2 cellular contexts compared by ENCODE assay signal in the genomic region with DNA sequence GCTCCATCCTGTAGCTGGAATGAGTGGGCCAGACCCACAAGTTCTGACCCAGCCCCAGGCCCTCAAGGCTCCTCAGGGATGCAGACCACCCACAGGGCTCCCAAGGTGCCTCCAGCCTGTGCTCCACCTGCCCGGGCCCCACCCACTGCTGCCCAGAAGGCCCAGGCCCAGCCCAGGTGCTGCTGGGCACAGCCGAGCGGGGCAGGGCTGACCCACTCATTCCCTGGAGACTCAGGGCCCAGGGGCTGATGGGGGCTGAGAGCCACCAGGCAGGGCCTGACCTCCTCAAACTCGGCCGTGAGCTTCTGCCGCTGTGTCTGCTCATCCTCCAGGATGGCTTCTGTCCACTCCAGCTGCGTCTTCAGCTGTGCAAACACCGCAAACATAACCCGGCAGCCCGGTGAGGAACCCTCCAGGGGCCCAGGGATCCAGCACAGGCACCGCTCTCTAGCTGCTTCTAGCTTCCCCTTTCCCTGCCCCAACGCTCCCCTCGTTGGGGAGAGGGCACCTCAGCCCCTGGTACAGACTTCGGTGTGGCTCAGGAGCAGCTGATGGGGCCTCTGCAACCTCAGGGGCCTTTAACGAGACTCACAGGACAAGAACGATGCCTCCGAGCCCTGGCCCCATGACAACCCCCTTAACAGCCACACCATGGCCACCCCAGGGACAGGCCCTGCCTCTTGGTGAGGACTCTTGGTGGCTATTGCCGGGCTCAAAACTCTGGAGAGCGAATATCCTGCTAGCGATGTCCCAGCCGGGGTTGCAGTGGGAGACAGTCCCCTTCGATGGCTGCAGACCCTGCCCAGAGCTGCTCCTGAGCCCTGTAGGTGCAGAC.
TF ChIP-seq lines count a peak whose summit lies in the region.

No MANE protein-coding gene starts in this region.

TF ChIP-seq in GM12878, 131 proteins besides CTCF, POLR2A, EP300 and RAD21:
- TF ChIP-seq HCFC1 (IDR thresholded peaks at IDR 0.05; ENCODE audit: low read length) (no peak), ZZZ3 (IDR thresholded peaks at IDR 0.05; ENCODE audit: control insufficient read depth, insufficient read length, low read depth) (no peak), LARP7 (IDR thresholded peaks at IDR 0.05) (no peak), RCOR1 (conservative IDR thresholded peaks at IDR 0.05; ENCODE audit: low read depth, low read length) (no peak), ETV6 (conservative IDR thresholded peaks at IDR 0.05 in 1 of 2, IDR thresholded peaks at IDR 0.05 in 1 of 2; ENCODE audit: borderline replicate concordance in 1 of 2, low read depth in 1 of 2) (no peak), PAX5 (IDR thresholded peaks at IDR 0.05; ENCODE audit: borderline replicate concordance, low read depth, low read length) (no peak), SIX5 (IDR thresholded peaks at IDR 0.05; ENCODE audit: low read depth, low read length, severe bottlenecking) (no peak), EED (IDR thresholded peaks at IDR 0.05; ENCODE audit: low read depth) (no peak), CHD1 (IDR thresholded peaks at IDR 0.05; ENCODE audit: low read depth, low read length) (no peak), SMARCA5 (IDR thresholded peaks at IDR 0.05) (no peak), BHLHE40 (IDR thresholded peaks at IDR 0.05; ENCODE audit: borderline replicate concordance in 1 of 2, low read depth in 2 of 2, low read length in 1 of 2) (no peak), GATAD2B (conservative IDR thresholded peaks at IDR 0.05; ENCODE audit: low read depth) (no peak), ZNF274 (IDR thresholded peaks at IDR 0.05; ENCODE audit: insufficient read depth, insufficient read length) (no peak), ZBED1 (IDR thresholded peaks at IDR 0.05; ENCODE audit: borderline replicate concordance) (no peak)
- TF ChIP-seq, protein P1, sequence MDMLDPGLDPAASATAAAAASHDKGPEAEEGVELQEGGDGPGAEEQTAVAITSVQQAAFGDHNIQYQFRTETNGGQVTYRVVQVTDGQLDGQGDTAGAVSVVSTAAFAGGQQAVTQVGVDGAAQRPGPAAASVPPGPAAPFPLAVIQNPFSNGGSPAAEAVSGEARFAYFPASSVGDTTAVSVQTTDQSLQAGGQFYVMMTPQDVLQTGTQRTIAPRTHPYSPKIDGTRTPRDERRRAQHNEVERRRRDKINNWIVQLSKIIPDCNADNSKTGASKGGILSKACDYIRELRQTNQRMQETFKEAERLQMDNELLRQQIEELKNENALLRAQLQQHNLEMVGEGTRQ (IDR thresholded peaks at IDR 0.05; ENCODE audit: borderline replicate concordance, low read depth, low read length), result no peak
- TF ChIP-seq, protein P2, sequence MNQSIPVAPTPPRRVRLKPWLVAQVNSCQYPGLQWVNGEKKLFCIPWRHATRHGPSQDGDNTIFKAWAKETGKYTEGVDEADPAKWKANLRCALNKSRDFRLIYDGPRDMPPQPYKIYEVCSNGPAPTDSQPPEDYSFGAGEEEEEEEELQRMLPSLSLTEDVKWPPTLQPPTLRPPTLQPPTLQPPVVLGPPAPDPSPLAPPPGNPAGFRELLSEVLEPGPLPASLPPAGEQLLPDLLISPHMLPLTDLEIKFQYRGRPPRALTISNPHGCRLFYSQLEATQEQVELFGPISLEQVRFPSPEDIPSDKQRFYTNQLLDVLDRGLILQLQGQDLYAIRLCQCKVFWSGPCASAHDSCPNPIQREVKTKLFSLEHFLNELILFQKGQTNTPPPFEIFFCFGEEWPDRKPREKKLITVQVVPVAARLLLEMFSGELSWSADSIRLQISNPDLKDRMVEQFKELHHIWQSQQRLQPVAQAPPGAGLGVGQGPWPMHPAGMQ (IDR thresholded peaks at IDR 0.05; ENCODE audit: borderline replicate concordance), result no peak
- TF ChIP-seq, protein P3, sequence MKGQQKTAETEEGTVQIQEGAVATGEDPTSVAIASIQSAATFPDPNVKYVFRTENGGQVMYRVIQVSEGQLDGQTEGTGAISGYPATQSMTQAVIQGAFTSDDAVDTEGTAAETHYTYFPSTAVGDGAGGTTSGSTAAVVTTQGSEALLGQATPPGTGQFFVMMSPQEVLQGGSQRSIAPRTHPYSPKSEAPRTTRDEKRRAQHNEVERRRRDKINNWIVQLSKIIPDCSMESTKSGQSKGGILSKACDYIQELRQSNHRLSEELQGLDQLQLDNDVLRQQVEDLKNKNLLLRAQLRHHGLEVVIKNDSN (IDR thresholded peaks at IDR 0.05; ENCODE audit: borderline replicate concordance, extremely low read length, insufficient read depth, low read depth, low read length), result no peak
- TF ChIP-seq, protein P4, sequence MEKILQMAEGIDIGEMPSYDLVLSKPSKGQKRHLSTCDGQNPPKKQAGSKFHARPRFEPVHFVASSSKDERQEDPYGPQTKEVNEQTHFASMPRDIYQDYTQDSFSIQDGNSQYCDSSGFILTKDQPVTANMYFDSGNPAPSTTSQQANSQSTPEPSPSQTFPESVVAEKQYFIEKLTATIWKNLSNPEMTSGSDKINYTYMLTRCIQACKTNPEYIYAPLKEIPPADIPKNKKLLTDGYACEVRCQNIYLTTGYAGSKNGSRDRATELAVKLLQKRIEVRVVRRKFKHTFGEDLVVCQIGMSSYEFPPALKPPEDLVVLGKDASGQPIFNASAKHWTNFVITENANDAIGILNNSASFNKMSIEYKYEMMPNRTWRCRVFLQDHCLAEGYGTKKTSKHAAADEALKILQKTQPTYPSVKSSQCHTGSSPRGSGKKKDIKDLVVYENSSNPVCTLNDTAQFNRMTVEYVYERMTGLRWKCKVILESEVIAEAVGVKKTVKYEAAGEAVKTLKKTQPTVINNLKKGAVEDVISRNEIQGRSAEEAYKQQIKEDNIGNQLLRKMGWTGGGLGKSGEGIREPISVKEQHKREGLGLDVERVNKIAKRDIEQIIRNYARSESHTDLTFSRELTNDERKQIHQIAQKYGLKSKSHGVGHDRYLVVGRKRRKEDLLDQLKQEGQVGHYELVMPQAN (conservative IDR thresholded peaks at IDR 0.05), result no peak
- TF ChIP-seq, protein P5, sequence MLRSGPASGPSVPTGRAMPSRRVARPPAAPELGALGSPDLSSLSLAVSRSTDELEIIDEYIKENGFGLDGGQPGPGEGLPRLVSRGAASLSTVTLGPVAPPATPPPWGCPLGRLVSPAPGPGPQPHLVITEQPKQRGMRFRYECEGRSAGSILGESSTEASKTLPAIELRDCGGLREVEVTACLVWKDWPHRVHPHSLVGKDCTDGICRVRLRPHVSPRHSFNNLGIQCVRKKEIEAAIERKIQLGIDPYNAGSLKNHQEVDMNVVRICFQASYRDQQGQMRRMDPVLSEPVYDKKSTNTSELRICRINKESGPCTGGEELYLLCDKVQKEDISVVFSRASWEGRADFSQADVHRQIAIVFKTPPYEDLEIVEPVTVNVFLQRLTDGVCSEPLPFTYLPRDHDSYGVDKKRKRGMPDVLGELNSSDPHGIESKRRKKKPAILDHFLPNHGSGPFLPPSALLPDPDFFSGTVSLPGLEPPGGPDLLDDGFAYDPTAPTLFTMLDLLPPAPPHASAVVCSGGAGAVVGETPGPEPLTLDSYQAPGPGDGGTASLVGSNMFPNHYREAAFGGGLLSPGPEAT (IDR thresholded peaks at IDR 0.05; ENCODE audit: low read depth), result no peak

TF ChIP-seq in GM12891, 5 proteins besides CTCF, POLR2A, EP300 and RAD21:
- TF ChIP-seq PAX5 (IDR thresholded peaks at IDR 0.05; ENCODE audit: insufficient read depth, low read length, severe bottlenecking) (no peak), TAF1 (IDR thresholded peaks at IDR 0.05; ENCODE audit: low read depth, low read length) (no peak), SPI1 (IDR thresholded peaks at IDR 0.05; ENCODE audit: low read depth, low read length) (no peak), POU2F2 (IDR thresholded peaks at IDR 0.05; ENCODE audit: low read depth, low read length) (no peak), POLR2AphosphoS5 (IDR thresholded peaks at IDR 0.05; ENCODE audit: low read depth, low read length) (no peak)
TF ChIP-seq in GM12891: peak in this region for 0.
